In the genomic region with DNA sequence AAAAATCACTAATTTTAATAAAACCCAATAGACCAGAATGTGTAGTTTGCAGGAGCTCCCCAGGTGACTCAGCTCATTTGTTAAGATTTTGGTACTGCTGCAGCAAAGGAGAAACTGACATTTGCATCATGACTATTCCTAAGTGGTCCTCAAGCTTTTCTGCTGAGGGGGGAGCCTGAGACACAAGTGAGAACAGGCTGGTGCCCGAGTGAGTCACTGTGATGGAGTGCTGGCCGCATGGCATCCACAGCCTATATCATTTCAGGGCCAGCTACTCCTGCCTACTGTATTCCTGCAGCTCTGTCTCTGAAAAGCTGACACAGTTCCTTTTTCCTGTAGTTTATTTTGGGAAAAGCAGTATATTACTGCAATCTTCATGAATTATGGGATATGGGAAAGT, we compare ENCODE assay signal across 24 cellular contexts.
"Had no signal": no experiment of that assay in that cellular context is flagged by ENCODE, and none has a peak within 500 bp of the region (broad histone marks: within the 10 kb centered on the region; RNA-seq: fewer than 3 reads in every experiment).

No MANE protein-coding gene starts in this region.

- H3K4me1 Mint-ChIP-seq: naive thymus-derived CD8-positive, alpha-beta T cell; neural crest cell; stimulated activated naive CD8-positive, alpha-beta T cell treated with anti-CD3 and anti-CD28 coated beads, Interleukin-15, amount 100 ng/mL, for 72 hours had no signal

- H3K79me2 ChIP-seq: hepatocyte, parathyroid adenoma had no signal

- H3K4me3 ChIP-seq: hepatocyte, left ventricle myocardium inferior, lower lobe of right lung, psoas muscle, right atrium auricular region, tibial nerve, uterus had no signal

- H3K9me3 Mint-ChIP-seq: naive thymus-derived CD8-positive, alpha-beta T cell; nephron; neural crest cell; stimulated activated memory B cell treated with anti-CD40 and anti-IgM and Interleukin-4, amounts not matched to agents 10 μg/mL and 1 μg/mL and 100 μg/mL, for 72 hours; stimulated activated naive CD8-positive, alpha-beta T cell treated with anti-CD3 and anti-CD28 coated beads, Interleukin-15, amount 100 ng/mL, for 72 hours had no signal

- H3K4me1 ChIP-seq: lower lobe of right lung, parathyroid adenoma, tibial nerve, uterus had no signal

- ATAC-seq: lower lobe of right lung; naive thymus-derived CD8-positive, alpha-beta T cell; sciatic nerve; stimulated activated memory B cell treated with anti-CD40 and anti-IgM and Interleukin-4, amounts not matched to agents 10 μg/mL and 1 μg/mL and 100 μg/mL, for 72 hours; stimulated activated naive CD8-positive, alpha-beta T cell treated with anti-CD3 and anti-CD28 coated beads, Interleukin-15, amount 100 ng/mL, for 72 hours had no signal

- H3K27me3 ChIP-seq: hepatocyte, right atrium auricular region, tibial nerve, uterus had no signal

- H3K27ac ChIP-seq: hepatocyte, left ventricle myocardium inferior, lower lobe of right lung, parathyroid adenoma, psoas muscle, right atrium auricular region, tibial nerve, uterus had no signal

- H3K9me3 ChIP-seq: left ventricle myocardium inferior, lower lobe of right lung, psoas muscle, right atrium auricular region, tibial nerve, uterus had no signal

- H2AFZ ChIP-seq: hepatocyte, parathyroid adenoma had no signal

- H3K4me3 Mint-ChIP-seq: naive thymus-derived CD8-positive, alpha-beta T cell; nephron; neural crest cell; stimulated activated memory B cell treated with anti-CD40 and anti-IgM and Interleukin-4, amounts not matched to agents 10 μg/mL and 1 μg/mL and 100 μg/mL, for 72 hours; stimulated activated naive CD8-positive, alpha-beta T cell treated with anti-CD3 and anti-CD28 coated beads, Interleukin-15, amount 100 ng/mL, for 72 hours; type B pancreatic cell had no signal

- H3K27ac Mint-ChIP-seq: naive thymus-derived CD8-positive, alpha-beta T cell; nephron; stimulated activated memory B cell treated with anti-CD40 and anti-IgM and Interleukin-4, amounts not matched to agents 10 μg/mL and 1 μg/mL and 100 μg/mL, for 72 hours; stimulated activated naive CD8-positive, alpha-beta T cell treated with anti-CD3 and anti-CD28 coated beads, Interleukin-15, amount 100 ng/mL, for 72 hours; type B pancreatic cell had no signal

- DNase-seq: islet precursor cell; left ventricle myocardium inferior; lower lobe of right lung; mammary epithelial cell; mesenchymal stem cell; naive thymus-derived CD8-positive, alpha-beta T cell; psoas muscle; small intestine; stimulated activated CD4-positive, alpha-beta T cell treated with anti-CD3 and anti-CD28 coated beads, Interleukin-1b, Interleukin-23, amount 100 ng/mL, for 48 hours; stimulated activated CD4-positive, alpha-beta T cell treated with anti-CD3 and anti-CD28 coated beads, Interleukin-2, amount 100 ng/mL, for 48 hours; stimulated activated CD4-positive, alpha-beta T cell treated with anti-CD3 and anti-CD28 coated beads, Interleukin-4, amount 100 ng/mL, for 4 hours; stimulated activated CD8-positive, alpha-beta memory T cell treated with anti-CD3 and anti-CD28 coated beads, Interleukin-4, amount 100 ng/mL, for 48 hours; stimulated activated naive CD4-positive, alpha-beta T cell treated with Interleukin-2 at 50 U/mL for 16 hours; stimulated activated naive CD8-positive, alpha-beta T cell treated with anti-CD3 and anti-CD28 coated beads, Interleukin-15, amount 100 ng/mL, for 72 hours; uterus had no signal

- H3K27me3 Mint-ChIP-seq: type B pancreatic cell had no signal

- H3K36me3 ChIP-seq: left ventricle myocardium inferior, lower lobe of right lung, right atrium auricular region, tibial nerve, uterus had no signal

- H3K4me2 ChIP-seq: hepatocyte had no signal

- H3K36me3 Mint-ChIP-seq: naive thymus-derived CD8-positive, alpha-beta T cell; stimulated activated memory B cell treated with anti-CD40 and anti-IgM and Interleukin-4, amounts not matched to agents 10 μg/mL and 1 μg/mL and 100 μg/mL, for 72 hours had no signal
